Comparison of ENCODE assay signal across 28 cellular contexts in the genomic region with DNA sequence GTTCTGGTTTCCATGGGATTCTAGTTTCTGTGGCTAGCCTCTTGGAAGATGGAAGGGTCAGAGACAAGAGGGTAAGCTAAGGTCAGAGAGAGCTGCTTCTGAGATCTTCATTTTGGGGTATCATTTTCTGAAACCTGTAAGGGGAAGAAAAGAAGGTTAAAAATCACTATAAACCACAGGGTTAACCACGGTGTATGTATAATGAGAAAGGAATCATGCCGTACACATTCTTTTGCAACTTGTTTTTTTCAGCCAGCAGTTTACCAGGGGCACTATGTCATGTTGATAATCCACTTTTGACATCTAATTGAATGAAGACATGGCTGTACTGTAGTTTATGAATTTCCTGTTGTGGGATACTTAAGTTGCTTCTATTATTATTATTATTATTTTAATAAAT.
DNase-seq lines count a peak whose midpoint lies in the region; ATAC-seq, FAIRE-seq and TF ChIP-seq lines count a peak whose summit lies in the region.
"Had no signal": no experiment of that assay in that cellular context is flagged by ENCODE, and none has a peak within 500 bp of the region (broad histone marks: within the 10 kb centered on the region; RNA-seq: fewer than 3 reads in every experiment).

No MANE protein-coding gene starts in this region.

- H3K4me1 ChIP-seq in GM12878 (ENCODE audit: control insufficient read depth, insufficient read depth, low read length) (no peaks in the 10 kb centered on the region; the same call in 1 of the 2 replicates), left ventricle myocardium inferior (no peaks in the 10 kb centered on the region)
- H3K4me1 ChIP-seq: A549, gastrocnemius medialis, left lung had no signal

- no peaks in the 10 kb centered on the region for H3K79me2 ChIP-seq in GM12878 (ENCODE audit: control insufficient read depth, insufficient read depth, low read length)

- H3K36me3 Mint-ChIP-seq in activated naive CD4-positive, alpha-beta T cell treated with anti-CD3 and anti-CD28 coated beads, Interleukin-2, amount 50 U/mL, for 72 hours, result no peaks in the 10 kb centered on the region

- TF ChIP-seq EP300 in GM12878 (IDR thresholded peaks at IDR 0.05; ENCODE audit: borderline replicate concordance in 1 of 2, control insufficient read depth in 1 of 2, low read depth in 2 of 2, low read length in 2 of 2), result no peak

- RAD21 ChIA-PET in GM12878 (lab: Charles Lee; ENCODE audit: unreplicated experiment), result interaction anchor here (1.4 kb wide), 1 partner anchor 224 kb away, joined by 4 read pairs; no protein-coding TSS in a partner anchor

- H3K27ac Mint-ChIP-seq in activated naive CD4-positive, alpha-beta T cell treated with anti-CD3 and anti-CD28 coated beads, Interleukin-2, amount 50 U/mL, for 72 hours, result no peak overlapping the region
- H3K27ac Mint-ChIP-seq: activated B cell treated with CpG ODN at 0.5 μM for 24 hours; activated naive CD4-positive, alpha-beta T cell treated with anti-CD3 and anti-CD28 coated beads, Interleukin-2, amount 10 ng/mL, durations not matched to agents 7 days and 5 days; effector memory CD8-positive, alpha-beta T cell; GM23338; immature natural killer cell; stimulated activated naive CD8-positive, alpha-beta T cell treated with anti-CD3 and anti-CD28 coated beads, Interleukin-15, Interleukin-2, amounts not matched to agents 100 ng/mL and 50 ng/mL, for 24 hours; T-cell had no signal

- SMC1A ChIA-PET in GM12878 (lab: Charles Lee; ENCODE audit: uncharacterized antibody, unreplicated experiment), result interaction anchor here (1.2 kb wide), 1 partner anchor 14 kb away, joined by 5 read pairs; no protein-coding TSS in a partner anchor

- WGBS in GM12878 (ENCODE audit: insufficient coverage, insufficient replicate concordance, low lambda C conversion rate, missing lambda C conversion rate), result 0% methylated on average over 2 of the region's 2 CpGs

- H3K4me2 ChIP-seq in GM12878 (ENCODE audit: control insufficient read depth, insufficient read depth), result no peak overlapping the region
- H3K4me2 ChIP-seq: A549, GM23338 had no signal

- H3K27ac ChIP-seq in GM12878 (ENCODE audit: control insufficient read depth, insufficient read depth), result no peak overlapping the region
- no peak overlapping the region for H3K27ac ChIP-seq in left ventricle myocardium inferior (replicated peaks)
- H3K27ac ChIP-seq: A549, gastrocnemius medialis, left lung had no signal

- intact Hi-C loops in GM12878 (cut with micrococcal nuclease; ENCODE audit: unreplicated experiment) (no loop called here), left ventricle myocardium inferior (cut with micrococcal nuclease) (no loop called here)

- ATAC-seq in GM12878, result peak; percentile 57
- no peak for ATAC-seq in activated naive CD4-positive, alpha-beta T cell treated with anti-CD3 and anti-CD28 coated beads, Interleukin-2, amount 50 U/mL, for 72 hours
- ATAC-seq: A549; effector memory CD8-positive, alpha-beta T cell; esophagus mucosa; gastrocnemius medialis; GM23338; HepG2; left lung; naive thymus-derived CD8-positive, alpha-beta T cell; T-cell had no signal

- no peak for TF ChIP-seq CTCF in AG10803 (conservative IDR thresholded peaks at IDR 0.05; ENCODE audit: low read length)
- no peak for TF ChIP-seq CTCF in GM12878 (IDR thresholded peaks at IDR 0.05 in 2 of 3, conservative IDR thresholded peaks at IDR 0.05 in 1 of 3; ENCODE audit: control insufficient read depth in 2 of 3, extremely low read depth in 1 of 3, insufficient read depth in 1 of 3, low read depth in 3 of 3, low read length in 3 of 3)
- no peak for TF ChIP-seq CTCF in left ventricle myocardium inferior (IDR thresholded peaks at IDR 0.05; ENCODE audit: borderline replicate concordance)

- FAIRE-seq in GM12878 (lab: Jason Lieb, UNC), result no peak
- FAIRE-seq: A549, HepG2 had no signal

- POLR2A ChIA-PET in GM12878 (lab: Charles Lee), result no interaction called here

- no peak overlapping the region for H3K9ac ChIP-seq in GM12878 (ENCODE audit: control insufficient read depth, insufficient read depth, low read length)

- in situ Hi-C loops in GM12878 (cut with MboI), result no loop called here

- H2AFZ ChIP-seq in GM12878 (ENCODE audit: control insufficient read depth, low read depth, low read length), result no peak overlapping the region
- H2AFZ ChIP-seq: GM23338 had no signal

- no peaks in the 10 kb centered on the region for H3K27me3 ChIP-seq in GM12878 (replicated peaks in 1 of 2; ENCODE audit: control insufficient read depth in 2 of 2, insufficient read depth in 2 of 2, low read length in 1 of 2)
- no peaks in the 10 kb centered on the region for H3K27me3 ChIP-seq in left ventricle myocardium inferior (ENCODE audit: low read depth)
- H3K27me3 ChIP-seq: gastrocnemius medialis, left lung had no signal

- H3K9me3 Mint-ChIP-seq in activated naive CD4-positive, alpha-beta T cell treated with anti-CD3 and anti-CD28 coated beads, Interleukin-2, amount 50 U/mL, for 72 hours, result no peaks in the 10 kb centered on the region
- H3K9me3 Mint-ChIP-seq: activated B cell treated with CpG ODN at 0.5 μM for 24 hours; activated naive CD4-positive, alpha-beta T cell treated with anti-CD3 and anti-CD28 coated beads, Interleukin-2, amount 10 ng/mL, durations not matched to agents 7 days and 5 days; effector memory CD8-positive, alpha-beta T cell; GM23338; immature natural killer cell; stimulated activated naive CD8-positive, alpha-beta T cell treated with anti-CD3 and anti-CD28 coated beads, Interleukin-15, Interleukin-2, amounts not matched to agents 100 ng/mL and 50 ng/mL, for 24 hours; T-cell had no signal

- no peaks in the 10 kb centered on the region for H4K20me1 ChIP-seq in GM12878 (ENCODE audit: control insufficient read depth, insufficient read depth)

- TF ChIP-seq POLR2A in GM12878 (IDR thresholded peaks at IDR 0.05; ENCODE audit: low read depth, low read length), result no peak

- H3K9me3 ChIP-seq in GM12878 (replicated peaks; ENCODE audit: control insufficient read depth, insufficient read depth, low read length) (no peaks in the 10 kb centered on the region), left ventricle myocardium inferior (replicated peaks) (no peaks in the 10 kb centered on the region)
- H3K9me3 ChIP-seq: A549, gastrocnemius medialis, left lung had no signal

- no peaks in the 10 kb centered on the region; a peak in 1 of 4 replicates for H3K36me3 ChIP-seq in GM12878 (ENCODE audit: control insufficient read depth in 2 of 2, insufficient read depth in 2 of 2, low read length in 1 of 2)
- H3K36me3 ChIP-seq in left ventricle myocardium inferior, result no peaks in the 10 kb centered on the region
- H3K36me3 ChIP-seq: gastrocnemius medialis, left lung had no signal

- BruUV-seq in GM12878 (replicated peaks; lab: Mats Ljungman, UMichigan), result no TSS peak

- TF ChIP-seq RAD21 in GM12878 (IDR thresholded peaks at IDR 0.05; ENCODE audit: insufficient read depth, low read depth, low read length), result no peak

- DNase-seq in AG10803 (ENCODE audit: low read depth) (peak; percentile 51), HCEC 1CT (peak; percentile 57), GM12878 (ENCODE audit: low read depth, low spot score) (no peak), kidney tubule cell (ENCODE audit: low spot score) (peak; percentile 2), NCI-H526 treated with DMSO at 0.1 percent for 48 hours (lab: John Stamatoyannopoulos, UW) (no peak), left ventricle myocardium inferior (no peak), NCI-H2081 treated with DMSO at 0.1 percent for 48 hours (lab: John Stamatoyannopoulos, UW) (no peak)
- no peak for DNase-seq in activated naive CD4-positive, alpha-beta T cell treated with anti-CD3 and anti-CD28 coated beads, Interleukin-2, amount 50 U/mL, for 72 hours (ENCODE audit: low spot score in 2 of 2)
- DNase-seq: activated B cell treated with CpG ODN at 0.5 μM for 24 hours; activated CD4-positive, alpha-beta T cell treated with anti-CD3 and anti-CD28 coated beads, Interleukin-2, amount 50 U/mL, for 48 hours; activated CD8-positive, alpha-beta memory T cell treated with anti-CD3 and anti-CD28 coated beads, Interleukin-2, amount 50 U/mL, for 48 hours; activated naive CD4-positive, alpha-beta T cell treated with anti-CD3 and anti-CD28 coated beads, Interleukin-2, amount 10 ng/mL, durations not matched to agents 7 days and 5 days; amygdala; cortex of kidney; effector memory CD8-positive, alpha-beta T cell; gastrocnemius medialis; hypothalamus; immature natural killer cell; left lung; naive thymus-derived CD8-positive, alpha-beta T cell; NCI-H1105; NCI-H187 treated with DMSO at 0.1 percent for 48 hours; T-cell had no signal

- no peak overlapping the region for H3K4me3 ChIP-seq in AG10803 (ENCODE audit: low read length)
- no peak overlapping the region for H3K4me3 ChIP-seq in GM12878
- H3K4me3 ChIP-seq in left ventricle myocardium inferior, result no peak overlapping the region
- H3K4me3 ChIP-seq: A549, gastrocnemius medialis, GM23338, left lung had no signal

- CTCF ChIA-PET in GM12878 (lab: Yijun Ruan, JAX), result interaction anchor here (1.1 kb wide), 1 partner anchor 14 kb away, joined by 3 read pairs; no protein-coding TSS in a partner anchor

Comparison
In these comparisons a context has a peak if more than half of its experiments do, and no peak if none do; other contexts are left out.
1. DNase-seq: peak in AG10803 (single experiment), HCEC 1CT (single experiment) and kidney tubule cell (single experiment); none in GM12878 (single experiment), NCI-H526 treated with DMSO at 0.1 percent for 48 hours (single experiment), activated naive CD4-positive, alpha-beta T cell treated with anti-CD3 and anti-CD28 coated beads, Interleukin-2, amount 50 U/mL, for 72 hours (0 of 2), left ventricle myocardium inferior (single experiment) and NCI-H2081 treated with DMSO at 0.1 percent for 48 hours (single experiment).